Comparison of ENCODE assay signal across 21 cellular contexts in the genomic region with DNA sequence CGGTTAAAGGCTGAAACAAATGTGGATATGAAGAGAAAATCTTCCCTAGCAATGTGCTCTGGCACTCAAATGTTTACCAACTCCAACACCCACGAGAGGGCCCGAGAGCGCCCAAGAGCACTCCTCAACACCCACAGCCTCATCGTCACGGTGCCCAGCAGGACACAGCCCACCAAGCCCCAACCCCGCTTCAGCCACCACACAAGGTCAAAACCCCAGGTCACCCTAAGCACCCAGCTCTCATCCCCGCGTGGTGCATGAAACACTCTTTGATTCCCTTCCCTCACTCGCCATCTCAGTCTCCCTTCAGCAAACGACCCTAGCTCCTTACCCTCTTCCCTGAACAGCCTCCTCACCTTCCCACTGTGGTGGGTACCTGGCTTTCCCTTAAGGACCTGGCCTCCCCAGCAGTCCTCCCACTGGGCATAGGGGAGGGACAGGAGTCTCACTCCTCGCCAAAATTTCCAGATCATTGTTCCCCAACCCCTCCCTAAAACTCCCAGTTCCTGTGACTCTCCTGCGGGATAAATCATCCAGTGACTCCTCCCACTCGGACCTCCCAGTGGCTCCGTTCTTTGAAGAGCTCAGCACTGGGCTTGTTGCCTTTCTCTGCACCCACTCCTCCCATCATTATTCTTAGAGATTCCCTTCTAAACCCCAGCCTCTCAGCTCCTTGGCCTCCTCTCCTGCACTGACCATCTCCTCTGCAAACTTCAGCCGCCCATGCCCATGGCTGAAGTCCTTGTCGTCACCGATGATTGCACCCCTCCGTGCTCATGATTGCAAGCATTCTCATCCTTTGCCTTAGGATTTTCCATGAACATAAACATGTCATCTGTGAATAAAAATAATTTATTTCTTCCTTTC.
DNase-seq lines count a peak whose midpoint lies in the region; ATAC-seq, FAIRE-seq and TF ChIP-seq lines count a peak whose summit lies in the region.
"Had no signal": no experiment of that assay in that cellular context is flagged by ENCODE, and none has a peak within 500 bp of the region (broad histone marks: within the 10 kb centered on the region; RNA-seq: fewer than 3 reads in every experiment).

No MANE protein-coding gene starts in this region.

- no peaks in the 10 kb centered on the region for H3K4me1 ChIP-seq in H1 (replicated peaks in 1 of 4; ENCODE audit: control insufficient read depth in 3 of 4, insufficient read depth in 4 of 4, low read length in 3 of 4)
- H3K4me1 ChIP-seq in uterus: no peaks in the 10 kb centered on the region
- H3K4me1 ChIP-seq: BLaER1 treated with 17β-estradiol and CSF1 and Interleukin-3, amounts not matched to agents 10 nM and 100 nM had no signal

- CTCF ChIA-PET in H1 (lab: Charles Lee; ENCODE audit: partially characterized antibody): no interaction called here

- 0 out of 2 replicates have a peak overlapping the region, but pooled peaks have one; percentile 31 for H2AFZ ChIP-seq in H1 (ENCODE audit: low read length)

- no peak for TF ChIP-seq EP300 in H1 (IDR thresholded peaks at IDR 0.05; ENCODE audit: borderline replicate concordance in 1 of 2, low read depth in 2 of 2, low read length in 2 of 2)

- peaks cover 63 to 74% of the 10 kb centered on the region in 2 donors for H3K4me1 Mint-ChIP-seq in natural killer cell
- H3K4me1 Mint-ChIP-seq in natural killer cell treated with Interleukin-12 subunit alpha and Interleukin-12 subunit beta and Interleukin-15 and Interleukin-18, amount 100 ng/mL, for 72 hours (ENCODE audit: low read depth in 2 of 2): peaks cover 26 to 38% of the 10 kb centered on the region in 2 donors
- peaks cover 7 to 25% (median 15%) of the 10 kb centered on the region in 4 donors for H3K4me1 Mint-ChIP-seq in naive thymus-derived CD8-positive, alpha-beta T cell

- no peak overlapping the region for H3K4me3 ChIP-seq in H1 (ENCODE audit: extremely low read depth in 1 of 4, insufficient read depth in 2 of 4, low read depth in 3 of 4, low read length in 4 of 4)
- no peak overlapping the region for H3K4me3 ChIP-seq in uterus
- H3K4me3 ChIP-seq: BLaER1 treated with 17β-estradiol and CSF1 and Interleukin-3, amounts not matched to agents 10 nM and 100 nM; SJCRH30 had no signal

- H4K8ac ChIP-seq in H1 (ENCODE audit: extremely low read depth, insufficient read depth, low read length): no peak overlapping the region

- H4K20me1 ChIP-seq in H1 (replicated peaks in 1 of 2; ENCODE audit: control insufficient read depth in 1 of 2, insufficient read depth in 2 of 2, low read length in 2 of 2): no peaks in the 10 kb centered on the region
- H4K20me1 ChIP-seq: BLaER1 treated with 17β-estradiol and CSF1 and Interleukin-3, amounts not matched to agents 10 nM and 100 nM had no signal

- H3K4me2 ChIP-seq in H1 (ENCODE audit: insufficient read depth in 1 of 2, low read depth in 2 of 2, low read length in 2 of 2): no peak overlapping the region
- H3K4me2 ChIP-seq: BLaER1 treated with 17β-estradiol and CSF1 and Interleukin-3, amounts not matched to agents 10 nM and 100 nM had no signal

- H3K18ac ChIP-seq in H1 (ENCODE audit: extremely low read depth, low read length): no peak overlapping the region

- no peak overlapping the region for H4K5ac ChIP-seq in H1 (ENCODE audit: insufficient read length, low read depth, low read length)

- POLR2A ChIA-PET in H1 (lab: Charles Lee; ENCODE audit: partially characterized antibody): no interaction called here
- POLR2A ChIA-PET in naive thymus-derived CD8-positive, alpha-beta T cell (lab: Charles Lee): no interaction called here

- no peaks in the 10 kb centered on the region for H3K27me3 Mint-ChIP-seq in natural killer cell (ENCODE audit: low read depth in 2 of 2)
- no peaks in the 10 kb centered on the region for H3K27me3 Mint-ChIP-seq in natural killer cell treated with Interleukin-12 subunit alpha and Interleukin-12 subunit beta and Interleukin-15 and Interleukin-18, amount 100 ng/mL, for 72 hours
- H3K27me3 Mint-ChIP-seq in naive thymus-derived CD8-positive, alpha-beta T cell: peaks cover 0 to 4% (median 0%) of the 10 kb centered on the region in 5 donors

- H3K36me3 Mint-ChIP-seq in natural killer cell: peaks cover 9% of the 10 kb centered on the region
- no peaks in the 10 kb centered on the region for H3K36me3 Mint-ChIP-seq in natural killer cell treated with Interleukin-12 subunit alpha and Interleukin-12 subunit beta and Interleukin-15 and Interleukin-18, amount 100 ng/mL, for 72 hours
- H3K36me3 Mint-ChIP-seq in naive thymus-derived CD8-positive, alpha-beta T cell: no peaks in the 10 kb centered on the region

- H3K9me3 Mint-ChIP-seq in natural killer cell: no peaks in the 10 kb centered on the region
- H3K9me3 Mint-ChIP-seq in natural killer cell treated with Interleukin-12 subunit alpha and Interleukin-12 subunit beta and Interleukin-15 and Interleukin-18, amount 100 ng/mL, for 72 hours: peaks cover 5% of the 10 kb centered on the region
- no peaks in the 10 kb centered on the region for H3K9me3 Mint-ChIP-seq in naive thymus-derived CD8-positive, alpha-beta T cell
- H3K9me3 Mint-ChIP-seq: CD8-positive, alpha-beta memory T cell had no signal

- no peak overlapping the region for H3K4me3 Mint-ChIP-seq in natural killer cell
- H3K4me3 Mint-ChIP-seq in natural killer cell treated with Interleukin-12 subunit alpha and Interleukin-12 subunit beta and Interleukin-15 and Interleukin-18, amount 100 ng/mL, for 72 hours: no peak overlapping the region
- no peak overlapping the region for H3K4me3 Mint-ChIP-seq in naive thymus-derived CD8-positive, alpha-beta T cell
- H3K4me3 Mint-ChIP-seq: CD8-positive, alpha-beta memory T cell; H9 had no signal

- H2BK12ac ChIP-seq in H1 (ENCODE audit: low read depth, low read length): no peak overlapping the region

- H2BK15ac ChIP-seq in H1 (ENCODE audit: low read length): no peak overlapping the region

- no peak for TF ChIP-seq RAD21 in H1 (IDR thresholded peaks at IDR 0.05 in 1 of 2, conservative IDR thresholded peaks at IDR 0.05 in 1 of 2; ENCODE audit: low read depth in 2 of 2, low read length in 2 of 2)

- H3K27me3 ChIP-seq in H1 (replicated peaks in 1 of 4; ENCODE audit: control insufficient read depth in 3 of 4, extremely low read depth in 1 of 4, insufficient read depth in 3 of 4, low read length in 3 of 4): no peaks in the 10 kb centered on the region; a peak in 1 of 7 replicates
- H3K27me3 ChIP-seq in uterus: no peaks in the 10 kb centered on the region
- H3K27me3 ChIP-seq: BLaER1 treated with 17β-estradiol and CSF1 and Interleukin-3, amounts not matched to agents 10 nM and 100 nM; SJCRH30 had no signal

- no peak overlapping the region for H2AK5ac ChIP-seq in H1 (ENCODE audit: low read depth, low read length)

- no peak for TF ChIP-seq POLR2A in H1 (IDR thresholded peaks at IDR 0.05; ENCODE audit: control extremely low read depth in 1 of 2, low read depth in 2 of 2, low read length in 2 of 2)
- no peak for TF ChIP-seq POLR2A in uterus (IDR thresholded peaks at IDR 0.05)

- no peak overlapping the region for H3K4ac ChIP-seq in H1 (replicated peaks; ENCODE audit: insufficient read length, low read depth, low read length)

- no peak overlapping the region for H2BK5ac ChIP-seq in H1 (ENCODE audit: low read depth, low read length)

- intact Hi-C loops in natural killer cell (cut with micrococcal nuclease) (loop anchor here (2.0 kb wide), 1 partner anchor 17 kb away; no protein-coding TSS in a partner anchor), uterus (cut with DNase I; ENCODE audit: low total_unique reads) (no loop called here)

- H3K9me3 ChIP-seq in H1 (ENCODE audit: insufficient read depth in 2 of 2, low read depth in 1 of 2, low read length in 1 of 2) (peaks cover 7 to 8% of the 10 kb centered on the region in 2 experiments; a peak in 2 of 4 replicates), uterus (no peaks in the 10 kb centered on the region)

- no peak for FAIRE-seq in H1 (lab: Jason Lieb, UNC)
- FAIRE-seq: GM12892, GM18507 had no signal

- no peaks in the 10 kb centered on the region for H3K79me2 ChIP-seq in H1 (ENCODE audit: control insufficient read depth in 1 of 2, insufficient read depth in 2 of 2, low read length in 2 of 2)

- H3K9ac ChIP-seq in H1 (replicated peaks in 1 of 4; ENCODE audit: extremely low read depth in 1 of 4, low read depth in 3 of 4, low read length in 3 of 4): no peak overlapping the region
- H3K9ac ChIP-seq: BLaER1 treated with 17β-estradiol and CSF1 and Interleukin-3, amounts not matched to agents 10 nM and 100 nM had no signal

- H3K23me2 ChIP-seq in H1 (ENCODE audit: low read depth, low read length): no peaks in the 10 kb centered on the region

- H3K14ac ChIP-seq in H1 (ENCODE audit: insufficient read length): no peak overlapping the region

- peak overlapping the region; percentile 58 to 67 for H3K27ac Mint-ChIP-seq in natural killer cell
- peak overlapping the region in 1 of 2 donors; percentile 16 for H3K27ac Mint-ChIP-seq in natural killer cell treated with Interleukin-12 subunit alpha and Interleukin-12 subunit beta and Interleukin-15 and Interleukin-18, amount 100 ng/mL, for 72 hours
- peak overlapping the region in 7 of 10 donors; percentile 12 to 83 (median 30) for H3K27ac Mint-ChIP-seq in naive thymus-derived CD8-positive, alpha-beta T cell
- H3K27ac Mint-ChIP-seq: H9 had no signal

- no peak overlapping the region for H3K56ac ChIP-seq in H1 (replicated peaks; ENCODE audit: insufficient read length, low read depth, low read length)

- no peak overlapping the region for H2BK120ac ChIP-seq in H1 (replicated peaks; ENCODE audit: low read depth, low read length)

- no peak overlapping the region for H4K91ac ChIP-seq in H1 (replicated peaks; ENCODE audit: insufficient read length, low read length)

- TF ChIP-seq CTCF in natural killer cell (IDR thresholded peaks at IDR 0.05) (no peak), H1 (IDR thresholded peaks at IDR 0.05; ENCODE audit: control extremely low read depth in 1 of 3, insufficient read depth in 1 of 3, low read depth in 1 of 3, low read length in 3 of 3) (no peak), uterus (IDR thresholded peaks at IDR 0.05) (no peak)

- no peak for ATAC-seq in natural killer cell
- no peak for ATAC-seq in natural killer cell treated with Interleukin-12 subunit alpha and Interleukin-12 subunit beta and Interleukin-15 and Interleukin-18, amount 100 ng/mL, for 72 hours
- ATAC-seq in naive thymus-derived CD8-positive, alpha-beta T cell: no peak
- no peak for ATAC-seq in GM19467 (IDR thresholded peaks at IDR 0.05; ENCODE audit: unreplicated experiment)
- ATAC-seq in GM21381 (IDR thresholded peaks at IDR 0.05; ENCODE audit: unreplicated experiment): no peak
- no peak for ATAC-seq in HG02973 (IDR thresholded peaks at IDR 0.05; ENCODE audit: unreplicated experiment)

- H3K27ac ChIP-seq in H1 (ENCODE audit: low read depth, low read length) (no peak overlapping the region), uterus (no peak overlapping the region)
- H3K27ac ChIP-seq: BLaER1 treated with 17β-estradiol and CSF1 and Interleukin-3, amounts not matched to agents 10 nM and 100 nM; HL-60 had no signal

- no peaks in the 10 kb centered on the region for H3K79me1 ChIP-seq in H1 (ENCODE audit: low read depth, low read length)

- H3K36me3 ChIP-seq in H1 (ENCODE audit: control insufficient read depth in 2 of 4, insufficient read depth in 4 of 4, low read length in 3 of 4) (no peaks in the 10 kb centered on the region), uterus (no peaks in the 10 kb centered on the region)
- H3K36me3 ChIP-seq: BLaER1 treated with 17β-estradiol and CSF1 and Interleukin-3, amounts not matched to agents 10 nM and 100 nM; SJCRH30 had no signal

- H3K23ac ChIP-seq in H1 (ENCODE audit: insufficient read length): no peak overlapping the region

- no peak overlapping the region for H2BK20ac ChIP-seq in H1 (ENCODE audit: low read length)

- 93% methylated on average over 19 of the region's 19 CpGs; no CpG with 5 or more reads in 1 of the 2 experiments for WGBS in H1 (ENCODE audit: extremely low coverage in 1 of 2, insufficient coverage in 1 of 2, insufficient read length in 1 of 2, insufficient replicate concordance in 2 of 2, low coverage in 1 of 2, low lambda C conversion rate in 2 of 2, missing lambda C conversion rate in 1 of 2), 2 experiments

- no peak for DNase-seq in natural killer cell
- DNase-seq in natural killer cell treated with Interleukin-12 subunit alpha and Interleukin-12 subunit beta and Interleukin-15 and Interleukin-18, amount 100 ng/mL, for 72 hours (ENCODE audit: low spot score): no peak
- DNase-seq in H1 (ENCODE audit: low read depth in 1 of 2, low spot score in 2 of 2): no peak
- no peak for DNase-seq in naive thymus-derived CD8-positive, alpha-beta T cell
- peak; percentile 22 to 32 for DNase-seq in uterus
- DNase-seq: CD8-positive, alpha-beta memory T cell; DMS53; H9; NCI-H1048; NCI-H1436; NCI-H1930; NCI-H345; NCI-H524 treated with DMSO at 0.1 percent for 48 hours; SJCRH30 had no signal

Comparison
In these comparisons a context has a peak if more than half of its experiments do, and no peak if none do; other contexts are left out.
1. DNase-seq: peak in uterus (2 of 2); none in natural killer cell (single experiment), natural killer cell treated with Interleukin-12 subunit alpha and Interleukin-12 subunit beta and Interleukin-15 and Interleukin-18, amount 100 ng/mL, for 72 hours (single experiment), H1 (0 of 2) and naive thymus-derived CD8-positive, alpha-beta T cell (0 of 10).